20 cellular contexts compared by ENCODE assay signal in genomic region chr14:71359823-71360222, GRCh38.
"Had no signal": no experiment of that assay in that cellular context is flagged by ENCODE, and none has a peak within 500 bp of the region (broad histone marks: within the 10 kb centered on the region; RNA-seq: fewer than 3 reads in every experiment).

No MANE protein-coding gene starts in this region.

- H3K36me3 ChIP-seq: left ventricle myocardium inferior, ovary, transverse colon, vagina had no signal

- DNase-seq: activated CD4-positive, alpha-beta T cell treated with anti-CD3 and anti-CD28 coated beads, Interleukin-2, amount 50 U/mL, for 1 hour; activated CD4-positive, CD25-positive, alpha-beta regulatory T cell; activated CD8-positive, alpha-beta memory T cell treated with anti-CD3 and anti-CD28 coated beads, Interleukin-2, amount 50 U/mL, for 48 hours; activated gamma-delta T cell; activated T-cell treated with anti-CD3 and anti-CD28 coated beads, Interleukin-2, amount 50 U/mL, for 48 hours; amygdala; dorsolateral prefrontal cortex; immature natural killer cell; kidney glomerular epithelial cell; left ventricle myocardium inferior; naive thymus-derived CD8-positive, alpha-beta T cell; ovary; stimulated activated CD4-positive, alpha-beta T cell treated with anti-CD3 and anti-CD28 coated beads, Interleukin-4, amount 100 ng/mL, for 4 hours; stimulated activated naive CD4-positive, alpha-beta T cell treated with Interleukin-2 at 50 U/mL for 16 hours; T-cell; transverse colon had no signal

- H3K9me3 Mint-ChIP-seq: immature natural killer cell had no signal

- H3K27ac ChIP-seq: left ventricle myocardium inferior, ovary, vagina had no signal

- H3K4me3 ChIP-seq: dorsolateral prefrontal cortex, left ventricle myocardium inferior, ovary, smooth muscle cell, transverse colon, vagina had no signal

- H3K9me3 ChIP-seq: left ventricle myocardium inferior, ovary, transverse colon, vagina had no signal

- ATAC-seq: naive thymus-derived CD8-positive, alpha-beta T cell; sciatic nerve; T-cell had no signal

- H3K27me3 Mint-ChIP-seq: activated naive CD8-positive, alpha-beta T cell; naive thymus-derived CD8-positive, alpha-beta T cell; T-cell had no signal

- H3K4me3 Mint-ChIP-seq: activated naive CD8-positive, alpha-beta T cell; immature natural killer cell; T-cell had no signal

- H3K27me3 ChIP-seq: dorsolateral prefrontal cortex, ovary, transverse colon, vagina had no signal
